ENCODE assay signal across 31 cellular contexts in the genomic region with DNA sequence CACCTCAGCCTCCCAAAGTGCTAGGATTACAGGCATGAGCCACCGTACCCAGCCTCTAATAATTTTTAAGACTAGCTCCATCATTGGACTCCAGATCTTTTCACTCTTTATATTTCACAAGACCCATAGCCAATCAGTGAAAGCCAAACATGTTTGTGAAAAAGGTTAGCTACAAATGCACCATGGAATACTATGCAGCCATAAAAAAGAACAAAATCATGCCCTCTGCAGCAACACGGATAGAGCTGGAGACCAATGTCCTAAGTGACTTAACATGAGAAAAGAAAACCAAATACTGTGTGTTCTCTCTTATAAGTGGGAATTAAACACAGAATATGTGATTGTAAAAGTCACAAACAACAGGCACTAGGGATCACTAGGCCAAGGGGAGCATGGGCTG.
"Had no signal": no experiment of that assay in that cellular context is flagged by ENCODE, and none has a peak within 500 bp of the region (broad histone marks: within the 10 kb centered on the region; RNA-seq: fewer than 3 reads in every experiment).

No MANE protein-coding gene starts in this region.

- H3K27me3 Mint-ChIP-seq: effector memory CD8-positive, alpha-beta T cell; naive B cell; stimulated activated memory B cell treated with anti-CD40 and anti-IgM and Interleukin-4, amounts not matched to agents 10 μg/mL and 1 μg/mL and 100 μg/mL, for 72 hours; type B pancreatic cell had no signal

- H3K9me3 ChIP-seq: esophagus squamous epithelium, mucosa of descending colon, ovary, spleen, testis, tibial artery had no signal

- H3K4me3 Mint-ChIP-seq: effector memory CD8-positive, alpha-beta T cell; mesothelial cell of epicardium; nephron; stimulated activated memory B cell treated with anti-CD40 and anti-IgM and Interleukin-4, amounts not matched to agents 10 μg/mL and 1 μg/mL and 100 μg/mL, for 72 hours; type B pancreatic cell had no signal

- H3K27ac ChIP-seq: ovary, testis, tibial artery had no signal

- H3K27me3 ChIP-seq: esophagus squamous epithelium, heart right ventricle, ovary, spleen, testis, tibial artery had no signal

- DNase-seq: cortex of kidney; effector memory CD8-positive, alpha-beta T cell; erythroblast; esophagus squamous epithelium; foreskin melanocyte; glutamatergic neuron; heart right ventricle; hippocampal formation; left colon; mesenchymal stem cell; mucosa of descending colon; naive B cell; nucleus accumbens; ovary; posterior cingulate gyrus; psoas muscle; right cardiac atrium; spleen; stimulated activated CD4-positive, alpha-beta T cell treated with anti-CD3 and anti-CD28 coated beads, Interleukin-4, amount 100 ng/mL, for 4 hours; stimulated activated naive CD8-positive, alpha-beta T cell treated with anti-CD3 and anti-CD28 coated beads, Interleukin-15, Interleukin-2, amounts not matched to agents 100 U/mL and 50 U/mL, for 24 hours; substantia nigra; testis; tibial artery had no signal

- H3K36me3 Mint-ChIP-seq: naive B cell had no signal

- ATAC-seq: effector memory CD8-positive, alpha-beta T cell; heart right ventricle; left colon; mucosa of descending colon; psoas muscle; right cardiac atrium; stimulated activated memory B cell treated with anti-CD40 and anti-IgM and Interleukin-4, amounts not matched to agents 10 μg/mL and 1 μg/mL and 100 μg/mL, for 72 hours; stimulated activated naive CD8-positive, alpha-beta T cell treated with anti-CD3 and anti-CD28 coated beads, Interleukin-15, Interleukin-2, amounts not matched to agents 100 U/mL and 50 U/mL, for 24 hours had no signal

- H3K4me1 ChIP-seq: testis had no signal

- H3K36me3 ChIP-seq: esophagus squamous epithelium, ovary, spleen, tibial artery had no signal

- H3K9me3 Mint-ChIP-seq: effector memory CD8-positive, alpha-beta T cell; stimulated activated memory B cell treated with anti-CD40 and anti-IgM and Interleukin-4, amounts not matched to agents 10 μg/mL and 1 μg/mL and 100 μg/mL, for 72 hours had no signal

- H3K27ac Mint-ChIP-seq: effector memory CD8-positive, alpha-beta T cell; mesothelial cell of epicardium; nephron; stimulated activated memory B cell treated with anti-CD40 and anti-IgM and Interleukin-4, amounts not matched to agents 10 μg/mL and 1 μg/mL and 100 μg/mL, for 72 hours; type B pancreatic cell had no signal

- H3K4me3 ChIP-seq: esophagus squamous epithelium, mucosa of descending colon, ovary, skin epidermis, testis, tibial artery had no signal

- FAIRE-seq: endometrium, islet of Langerhans, urothelium cell line had no signal
